ENCODE assay signal across 12 cellular contexts in genomic region chr7:150801242-150801945, GRCh38. TPM values are rescaled to one million over a fixed set of nuclear protein-coding genes. Genes with fewer than 3 reads are reported as not detected.
DNase-seq lines count a peak whose midpoint lies in the region; ATAC-seq and TF ChIP-seq lines count a peak whose summit lies in the region.
"Had no signal": no experiment of that assay in that cellular context is flagged by ENCODE, and none has a peak within 500 bp of the region (broad histone marks: within the 10 kb centered on the region; RNA-seq: fewer than 3 reads in every experiment).

No MANE protein-coding gene starts in this region.

- peaks cover 5% of the 10 kb centered on the region for H3K9me3 Mint-ChIP-seq in activated naive CD4-positive, alpha-beta T cell treated with anti-CD3 and anti-CD28 coated beads, Interleukin-2, amount 10 ng/mL, durations not matched to agents 7 days and 5 days

- H3K36me3 ChIP-seq in esophagus squamous epithelium (peaks cover 0 to 30% (median 0%) of the 10 kb centered on the region in 3 donors), muscle layer of duodenum (ENCODE audit: control insufficient read depth in 1 of 2, insufficient read depth in 2 of 2, low read length in 2 of 2) (peaks cover 17 to 24% of the 10 kb centered on the region in 2 donors), upper lobe of right lung (no peaks in the 10 kb centered on the region), brain microvascular endothelial cell (replicated peaks) (no peaks in the 10 kb centered on the region)
- H3K36me3 ChIP-seq: BLaER1 had no signal

- H3K27ac ChIP-seq in esophagus squamous epithelium: peak overlapping the region; percentile 58 to 87 (median 82)
- peak overlapping the region; percentile 45 for H3K27ac ChIP-seq in muscle layer of duodenum (ENCODE audit: low read length)
- H3K27ac ChIP-seq in upper lobe of right lung: peak overlapping the region; percentile 55
- no peak overlapping the region for H3K27ac ChIP-seq in brain microvascular endothelial cell
- H3K27ac ChIP-seq: BLaER1, epithelial cell of prostate had no signal

- peak; percentile 10 for ATAC-seq in upper lobe of right lung
- no peak for ATAC-seq in GM19397 (IDR thresholded peaks at IDR 0.05; ENCODE audit: unreplicated experiment)

- no peak overlapping the region for H3K27ac Mint-ChIP-seq in activated naive CD4-positive, alpha-beta T cell treated with anti-CD3 and anti-CD28 coated beads, Interleukin-2, amount 10 ng/mL, durations not matched to agents 7 days and 5 days

- TF ChIP-seq POLR2A in esophagus squamous epithelium (IDR thresholded peaks at IDR 0.05): no peak

- H3K9me3 ChIP-seq in esophagus squamous epithelium (peaks cover 0 to 14% (median 0%) of the 10 kb centered on the region in 3 donors), muscle layer of duodenum (ENCODE audit: control insufficient read depth in 1 of 2, low read length in 2 of 2) (peaks cover 10 to 12% of the 10 kb centered on the region in 2 donors), upper lobe of right lung (peaks cover 4% of the 10 kb centered on the region)

- peaks cover 77% of the 10 kb centered on the region for H3K27me3 Mint-ChIP-seq in activated naive CD4-positive, alpha-beta T cell treated with anti-CD3 and anti-CD28 coated beads, Interleukin-2, amount 10 ng/mL, durations not matched to agents 7 days and 5 days

- no peak for TF ChIP-seq CTCF in esophagus squamous epithelium (IDR thresholded peaks at IDR 0.05)
- no peak for TF ChIP-seq CTCF in upper lobe of right lung (IDR thresholded peaks at IDR 0.05)
- TF ChIP-seq CTCF in brain microvascular endothelial cell (IDR thresholded peaks at IDR 0.05; ENCODE audit: low read depth, low read length, missing control alignments): no peak

- CTCF ChIA-PET in activated naive CD4-positive, alpha-beta T cell treated with anti-CD3 and anti-CD28 coated beads, Interleukin-2, amount 10 ng/mL, durations not matched to agents 7 days and 5 days (lab: Charles Lee): no interaction called here

- H3K27me3 ChIP-seq in esophagus squamous epithelium (peaks cover 0 to 71% (median 6%) of the 10 kb centered on the region in 4 donors), muscle layer of duodenum (ENCODE audit: low read depth, low read length) (peaks cover 4% of the 10 kb centered on the region), upper lobe of right lung (peaks cover 8% of the 10 kb centered on the region), brain microvascular endothelial cell (replicated peaks) (peaks cover 33% of the 10 kb centered on the region)
- H3K27me3 ChIP-seq: BLaER1 had no signal

- no peak for DNase-seq in activated naive CD4-positive, alpha-beta T cell treated with anti-CD3 and anti-CD28 coated beads, Interleukin-2, amount 10 ng/mL, durations not matched to agents 7 days and 5 days
- DNase-seq in activated naive CD4-positive, alpha-beta T cell (lab: John Stamatoyannopoulos, UW): no peak
- DNase-seq in esophagus squamous epithelium (lab: John Stamatoyannopoulos, UW) (no peak), upper lobe of right lung (no peak), kidney tubule cell (ENCODE audit: low spot score) (no peak), brain microvascular endothelial cell (no peak)
- DNase-seq: occipital lobe had no signal

- no peaks in the 10 kb centered on the region for H3K36me3 Mint-ChIP-seq in activated naive CD4-positive, alpha-beta T cell treated with anti-CD3 and anti-CD28 coated beads, Interleukin-2, amount 10 ng/mL, durations not matched to agents 7 days and 5 days

- H3K4me3 Mint-ChIP-seq in activated naive CD4-positive, alpha-beta T cell treated with anti-CD3 and anti-CD28 coated beads, Interleukin-2, amount 10 ng/mL, durations not matched to agents 7 days and 5 days: peak overlapping the region; percentile 35

- H3K4me1 ChIP-seq in esophagus squamous epithelium (peaks cover 0 to 29% (median 0%) of the 10 kb centered on the region in 3 donors), muscle layer of duodenum (ENCODE audit: control insufficient read depth in 1 of 2, insufficient read depth in 2 of 2, low read length in 2 of 2) (peaks cover 9 to 11% of the 10 kb centered on the region in 2 donors), upper lobe of right lung (peaks cover 4% of the 10 kb centered on the region)
- H3K4me1 ChIP-seq: BLaER1 had no signal

- WGBS in esophagus squamous epithelium, 2 donors: 43% methylated on average over 2 of the region's 26 CpGs; no CpG with 5 or more reads in 1 of the 2 donors

- in situ Hi-C loops in brain microvascular endothelial cell (cut with HindIII; ENCODE audit: low pct_ligation_motif_present, low sequenced_read_pairs): no loop called here

- peaks cover 11% of the 10 kb centered on the region for H3K4me1 Mint-ChIP-seq in activated naive CD4-positive, alpha-beta T cell treated with anti-CD3 and anti-CD28 coated beads, Interleukin-2, amount 10 ng/mL, durations not matched to agents 7 days and 5 days

- H3K4me3 ChIP-seq in esophagus squamous epithelium (peak overlapping the region; percentile 32 to 71 (median 56)), muscle layer of duodenum (ENCODE audit: low read depth in 1 of 2, low read length in 2 of 2) (peak overlapping the region; percentile 57 to 75), upper lobe of right lung (peak overlapping the region; percentile 59), brain microvascular endothelial cell (ENCODE audit: low read depth, low read length) (no peak overlapping the region)
- H3K4me3 ChIP-seq: BLaER1 had no signal

- intact Hi-C loops in esophagus squamous epithelium (cut with DNase I): no loop called here
- intact Hi-C loops in upper lobe of right lung (cut with DNase I): no loop called here

RNA-seq across cellular contexts. Expression of gene TMEM176A, which starts 0.8 kb away (rescaled TPM):
- total RNA-seq in esophagus squamous epithelium: 10 to 100 TPM in 2 of 4 donors, 1 to 10 TPM in 2; 2.5 to 35.5 (median 10.7) TPM
- total RNA-seq in upper lobe of right lung: 63.7 TPM
- total RNA-seq: RPMI7951 had no signal

RNA-seq across cellular contexts. Expression of gene TMEM176B, which starts 1.2 kb away (rescaled TPM):
- 10 to 100 TPM in 2 of 4 donors, 1 to 10 TPM in 2; 3.3 to 54.9 (median 12.4) TPM for total RNA-seq in esophagus squamous epithelium
- total RNA-seq in upper lobe of right lung: 68.2 TPM
- total RNA-seq: RPMI7951 had no signal

RNA-seq across cellular contexts. Expression of gene AOC1, which starts 50.9 kb away (rescaled TPM):
- 1 to 10 TPM in 2 of 4 donors, under 1 TPM in 2; 0.26 to 4.4 (median 1.4) TPM for total RNA-seq in esophagus squamous epithelium
- 0.64 TPM for total RNA-seq in upper lobe of right lung
- total RNA-seq: occipital lobe, RPMI7951 had no signal
